1 cellular context compared by ENCODE assay signal in genomic region chrX:68433155-68433980, GRCh38.
TF ChIP-seq lines count a peak whose summit lies in the region.

A gene with protein sequence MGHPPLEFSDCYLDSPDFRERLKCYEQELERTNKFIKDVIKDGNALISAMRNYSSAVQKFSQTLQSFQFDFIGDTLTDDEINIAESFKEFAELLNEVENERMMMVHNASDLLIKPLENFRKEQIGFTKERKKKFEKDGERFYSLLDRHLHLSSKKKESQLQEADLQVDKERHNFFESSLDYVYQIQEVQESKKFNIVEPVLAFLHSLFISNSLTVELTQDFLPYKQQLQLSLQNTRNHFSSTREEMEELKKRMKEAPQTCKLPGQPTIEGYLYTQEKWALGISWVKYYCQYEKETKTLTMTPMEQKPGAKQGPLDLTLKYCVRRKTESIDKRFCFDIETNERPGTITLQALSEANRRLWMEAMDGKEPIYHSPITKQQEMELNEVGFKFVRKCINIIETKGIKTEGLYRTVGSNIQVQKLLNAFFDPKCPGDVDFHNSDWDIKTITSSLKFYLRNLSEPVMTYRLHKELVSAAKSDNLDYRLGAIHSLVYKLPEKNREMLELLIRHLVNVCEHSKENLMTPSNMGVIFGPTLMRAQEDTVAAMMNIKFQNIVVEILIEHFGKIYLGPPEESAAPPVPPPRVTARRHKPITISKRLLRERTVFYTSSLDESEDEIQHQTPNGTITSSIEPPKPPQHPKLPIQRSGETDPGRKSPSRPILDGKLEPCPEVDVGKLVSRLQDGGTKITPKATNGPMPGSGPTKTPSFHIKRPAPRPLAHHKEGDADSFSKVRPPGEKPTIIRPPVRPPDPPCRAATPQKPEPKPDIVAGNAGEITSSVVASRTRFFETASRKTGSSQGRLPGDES (minus strand): TSS chrX:68433495. CDS start chrX:68433020, 475 bp downstream.

TF ChIP-seq in HEK293, 187 proteins besides CTCF, POLR2A, EP300 and RAD21 (continued from another document and continues in another):
- no peak for TF ChIP-seq PRDM2 (tag by site-specific recombination; IDR thresholded peaks at IDR 0.05; ENCODE audit: borderline replicate concordance)
- 0 out of 2 replicates have a peak, but pooled peaks have one; percentile 19 for TF ChIP-seq KLF7 (tag by site-specific recombination; IDR thresholded peaks at IDR 0.05; ENCODE audit: borderline replicate concordance)
- TF ChIP-seq ZNF148 (tag by site-specific recombination; IDR thresholded peaks at IDR 0.05; ENCODE audit: borderline replicate concordance) = no peak
- peak; percentile 70; the same call in 1 of the 2 replicates for TF ChIP-seq KLF8 (tag by site-specific recombination; IDR thresholded peaks at IDR 0.05)
- no peak for TF ChIP-seq ZNF610 (tag by site-specific recombination; IDR thresholded peaks at IDR 0.05; ENCODE audit: borderline replicate concordance)
- TF ChIP-seq, protein P1, sequence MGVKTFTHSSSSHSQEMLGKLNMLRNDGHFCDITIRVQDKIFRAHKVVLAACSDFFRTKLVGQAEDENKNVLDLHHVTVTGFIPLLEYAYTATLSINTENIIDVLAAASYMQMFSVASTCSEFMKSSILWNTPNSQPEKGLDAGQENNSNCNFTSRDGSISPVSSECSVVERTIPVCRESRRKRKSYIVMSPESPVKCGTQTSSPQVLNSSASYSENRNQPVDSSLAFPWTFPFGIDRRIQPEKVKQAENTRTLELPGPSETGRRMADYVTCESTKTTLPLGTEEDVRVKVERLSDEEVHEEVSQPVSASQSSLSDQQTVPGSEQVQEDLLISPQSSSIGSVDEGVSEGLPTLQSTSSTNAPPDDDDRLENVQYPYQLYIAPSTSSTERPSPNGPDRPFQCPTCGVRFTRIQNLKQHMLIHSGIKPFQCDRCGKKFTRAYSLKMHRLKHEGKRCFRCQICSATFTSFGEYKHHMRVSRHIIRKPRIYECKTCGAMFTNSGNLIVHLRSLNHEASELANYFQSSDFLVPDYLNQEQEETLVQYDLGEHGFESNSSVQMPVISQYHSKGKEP (tag by site-specific recombination; IDR thresholded peaks at IDR 0.05) = no peak
- no peak for TF ChIP-seq ZNF10 (tag by site-specific recombination; IDR thresholded peaks at IDR 0.05)
- no peak for TF ChIP-seq ZNF138 (tag by site-specific recombination; IDR thresholded peaks at IDR 0.05; ENCODE audit: borderline replicate concordance)
- TF ChIP-seq ZNF362 (tag by site-specific recombination; IDR thresholded peaks at IDR 0.05) = no peak
- TF ChIP-seq, protein P2, sequence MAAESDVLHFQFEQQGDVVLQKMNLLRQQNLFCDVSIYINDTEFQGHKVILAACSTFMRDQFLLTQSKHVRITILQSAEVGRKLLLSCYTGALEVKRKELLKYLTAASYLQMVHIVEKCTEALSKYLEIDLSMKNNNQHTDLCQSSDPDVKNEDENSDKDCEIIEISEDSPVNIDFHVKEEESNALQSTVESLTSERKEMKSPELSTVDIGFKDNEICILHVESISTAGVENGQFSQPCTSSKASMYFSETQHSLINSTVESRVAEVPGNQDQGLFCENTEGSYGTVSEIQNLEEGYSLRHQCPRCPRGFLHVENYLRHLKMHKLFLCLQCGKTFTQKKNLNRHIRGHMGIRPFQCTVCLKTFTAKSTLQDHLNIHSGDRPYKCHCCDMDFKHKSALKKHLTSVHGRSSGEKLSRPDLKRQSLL (tag by site-specific recombination; IDR thresholded peaks at IDR 0.05) = peak; percentile 81; the same call in 1 of the 2 replicates
- TF ChIP-seq ZFP69B (tag by site-specific recombination; IDR thresholded peaks at IDR 0.05) = peak; percentile 40; the same call in 1 of the 2 replicates
- peak; percentile 66; the same call in 1 of the 2 replicates for TF ChIP-seq ZBTB48 (tag by site-specific recombination; IDR thresholded peaks at IDR 0.05)
- no peak for TF ChIP-seq GLI2 (tag by site-specific recombination; IDR thresholded peaks at IDR 0.05; ENCODE audit: borderline replicate concordance, low read depth)
- TF ChIP-seq ZNF776 (tag by site-specific recombination; IDR thresholded peaks at IDR 0.05; ENCODE audit: borderline replicate concordance) = no peak
- no peak for TF ChIP-seq ZNF514 (tag by site-specific recombination; IDR thresholded peaks at IDR 0.05)
- no peak for TF ChIP-seq EGR2 (tag by site-specific recombination; IDR thresholded peaks at IDR 0.05; ENCODE audit: low read depth)
- TF ChIP-seq ZNF350 (tag by site-specific recombination; IDR thresholded peaks at IDR 0.05) = no peak
- no peak for TF ChIP-seq ZNF544 (tag by site-specific recombination; IDR thresholded peaks at IDR 0.05)
- TF ChIP-seq ZNF521 (tag by site-specific recombination; IDR thresholded peaks at IDR 0.05) = no peak
- no peak for TF ChIP-seq OVOL3 (tag by site-specific recombination; IDR thresholded peaks at IDR 0.05)
- TF ChIP-seq ZNF169 (tag by site-specific recombination; IDR thresholded peaks at IDR 0.05) = no peak
- no peak for TF ChIP-seq ZNF747 (tag by site-specific recombination; IDR thresholded peaks at IDR 0.05)
- no peak for TF ChIP-seq ZNF792 (tag by site-specific recombination; IDR thresholded peaks at IDR 0.05)
- no peak for TF ChIP-seq ZNF214 (tag by site-specific recombination; IDR thresholded peaks at IDR 0.05; ENCODE audit: borderline replicate concordance)
- TF ChIP-seq ZNF2 (tag by site-specific recombination; IDR thresholded peaks at IDR 0.05) = no peak
- TF ChIP-seq ZSCAN5A (tag by site-specific recombination; IDR thresholded peaks at IDR 0.05) = no peak
- no peak for TF ChIP-seq TCF7L2 (IDR thresholded peaks at IDR 0.05; ENCODE audit: borderline replicate concordance, low read depth, low read length)
- TF ChIP-seq ZNF704 (tag by site-specific recombination; IDR thresholded peaks at IDR 0.05) = no peak
- no peak for TF ChIP-seq ZNF202 (tag by site-specific recombination; IDR thresholded peaks at IDR 0.05; ENCODE audit: borderline replicate concordance)
- TF ChIP-seq, protein P3, sequence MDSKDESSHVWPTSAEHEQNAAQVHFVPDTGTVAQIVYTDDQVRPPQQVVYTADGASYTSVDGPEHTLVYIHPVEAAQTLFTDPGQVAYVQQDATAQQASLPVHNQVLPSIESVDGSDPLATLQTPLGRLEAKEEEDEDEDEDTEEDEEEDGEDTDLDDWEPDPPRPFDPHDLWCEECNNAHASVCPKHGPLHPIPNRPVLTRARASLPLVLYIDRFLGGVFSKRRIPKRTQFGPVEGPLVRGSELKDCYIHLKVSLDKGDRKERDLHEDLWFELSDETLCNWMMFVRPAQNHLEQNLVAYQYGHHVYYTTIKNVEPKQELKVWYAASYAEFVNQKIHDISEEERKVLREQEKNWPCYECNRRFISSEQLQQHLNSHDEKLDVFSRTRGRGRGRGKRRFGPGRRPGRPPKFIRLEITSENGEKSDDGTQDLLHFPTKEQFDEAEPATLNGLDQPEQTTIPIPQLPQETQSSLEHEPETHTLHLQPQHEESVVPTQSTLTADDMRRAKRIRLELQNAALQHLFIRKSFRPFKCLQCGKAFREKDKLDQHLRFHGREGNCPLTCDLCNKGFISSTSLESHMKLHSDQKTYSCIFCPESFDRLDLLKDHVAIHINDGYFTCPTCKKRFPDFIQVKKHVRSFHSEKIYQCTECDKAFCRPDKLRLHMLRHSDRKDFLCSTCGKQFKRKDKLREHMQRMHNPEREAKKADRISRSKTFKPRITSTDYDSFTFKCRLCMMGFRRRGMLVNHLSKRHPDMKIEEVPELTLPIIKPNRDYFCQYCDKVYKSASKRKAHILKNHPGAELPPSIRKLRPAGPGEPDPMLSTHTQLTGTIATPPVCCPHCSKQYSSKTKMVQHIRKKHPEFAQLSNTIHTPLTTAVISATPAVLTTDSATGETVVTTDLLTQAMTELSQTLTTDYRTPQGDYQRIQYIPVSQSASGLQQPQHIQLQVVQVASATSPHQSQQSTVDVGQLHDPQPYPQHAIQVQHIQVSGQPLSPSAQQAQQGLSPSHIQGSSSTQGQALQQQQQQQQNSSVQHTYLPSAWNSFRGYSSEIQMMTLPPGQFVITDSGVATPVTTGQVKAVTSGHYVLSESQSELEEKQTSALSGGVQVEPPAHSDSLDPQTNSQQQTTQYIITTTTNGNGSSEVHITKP (tag by site-specific recombination; IDR thresholded peaks at IDR 0.05) = peak; percentile 77
- 0 out of 2 replicates have a peak, but pooled peaks have one; percentile 34 for TF ChIP-seq MZF1 (tag by site-specific recombination; IDR thresholded peaks at IDR 0.05; ENCODE audit: borderline replicate concordance)
- TF ChIP-seq ZNF548 (tag by site-specific recombination; IDR thresholded peaks at IDR 0.05) = no peak
- TF ChIP-seq SP3 (tag by site-specific recombination; IDR thresholded peaks at IDR 0.05) = peak; percentile 62
- TF ChIP-seq ZNF140 (tag by site-specific recombination; IDR thresholded peaks at IDR 0.05) = no peak
- no peak for TF ChIP-seq HOXC10 (CRISPR knock-in tag; IDR thresholded peaks at IDR 0.05)
- TF ChIP-seq ZNF670 (tag by site-specific recombination; IDR thresholded peaks at IDR 0.05; ENCODE audit: low read depth) = no peak
